25 cellular contexts compared by ENCODE assay signal in the genomic region with DNA sequence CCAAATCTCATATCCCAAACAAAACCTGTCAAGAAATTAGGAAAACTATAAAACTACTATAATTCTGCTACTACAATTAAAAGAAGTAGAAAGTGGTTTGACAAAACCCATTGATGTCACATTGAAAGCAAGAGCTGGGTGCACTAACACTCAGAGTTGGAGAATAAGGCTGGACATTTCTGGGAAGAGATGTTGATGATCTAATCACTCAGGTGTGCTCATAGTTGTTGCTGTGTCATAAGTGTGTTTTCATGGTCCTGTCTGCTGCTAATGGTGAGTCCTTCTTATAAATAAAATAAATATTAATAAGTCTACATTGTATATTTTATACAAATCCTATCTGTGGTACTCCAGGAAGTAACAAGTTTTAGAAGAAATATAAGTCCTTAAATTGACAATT.
A peak's percentile ranks its signal among the peaks of the same experiment; 100 is the strongest.
DNase-seq lines count a peak whose midpoint lies in the region; FAIRE-seq and TF ChIP-seq lines count a peak whose summit lies in the region.
"Had no signal": no experiment of that assay in that cellular context is flagged by ENCODE, and none has a peak within 500 bp of the region (broad histone marks: within the 10 kb centered on the region; RNA-seq: fewer than 3 reads in every experiment).

No MANE protein-coding gene starts in this region.

- FAIRE-seq in bronchial epithelial cell (lab: Jason Lieb, UNC), result no peak
- FAIRE-seq: GM12878, GM12892, GM18507 had no signal

- peak; percentile 28 for DNase-seq in NCI-H1105 treated with DMSO at 0.1 percent for 48 hours (lab: John Stamatoyannopoulos, UW)
- no peak for DNase-seq in NCI-H1105 (lab: John Stamatoyannopoulos, UW)
- DNase-seq in bronchial epithelial cell (ENCODE audit: low read depth), result peak; percentile 37
- peak; percentile 62 for DNase-seq in epithelial cell of esophagus (ENCODE audit: low read depth)
- DNase-seq in kidney tubule cell (ENCODE audit: low spot score), result peak; percentile 57
- no peak for DNase-seq in stimulated activated CD4-positive, alpha-beta T cell treated with anti-CD3 and anti-CD28 coated beads, Interleukin-4, amount 100 ng/mL, for 1 hour
- no peak for DNase-seq in NCI-H345 (lab: John Stamatoyannopoulos, UW)
- DNase-seq: 8988T; ACHN; BE2C; C1 segment of cervical spinal cord; CD4-positive, alpha-beta memory T cell; CD4-positive, CD25-positive, alpha-beta regulatory T cell; CD8-positive, alpha-beta memory T cell; COR-L47; DMS 273 treated with DMSO at 0.1 percent for 48 hours; DMS153; DMS79; DND-41; EL; GDM1 had no signal

- TF ChIP-seq CTCF in bronchial epithelial cell (IDR thresholded peaks at IDR 0.05; ENCODE audit: insufficient read depth, low read length, severe bottlenecking) (no peak), epithelial cell of esophagus (IDR thresholded peaks at IDR 0.05; ENCODE audit: insufficient read depth, low read depth, low read length, missing control alignments) (no peak)

- no peaks in the 10 kb centered on the region for H3K36me3 ChIP-seq in bronchial epithelial cell (ENCODE audit: control insufficient read depth, insufficient read depth, low read length)
- H3K36me3 ChIP-seq: BE2C, BLaER1 had no signal

- H3K4me3 ChIP-seq in bronchial epithelial cell (ENCODE audit: low read depth, low read length), result no peak overlapping the region
- H3K4me3 ChIP-seq in epithelial cell of esophagus (ENCODE audit: low read length), result no peak overlapping the region
- H3K4me3 ChIP-seq: BLaER1, GM12878 had no signal

- no peaks in the 10 kb centered on the region for H3K27me3 ChIP-seq in bronchial epithelial cell (ENCODE audit: control insufficient read depth, insufficient read depth, low read length)
- H3K27me3 ChIP-seq: BE2C, BLaER1 had no signal

Comparison
In these comparisons a context has a peak if more than half of its experiments do, and no peak if none do; other contexts are left out.
1. DNase-seq: peak in NCI-H1105 treated with DMSO at 0.1 percent for 48 hours (single experiment), bronchial epithelial cell (single experiment), epithelial cell of esophagus (single experiment) and kidney tubule cell (single experiment); none in NCI-H1105 (single experiment), stimulated activated CD4-positive, alpha-beta T cell treated with anti-CD3 and anti-CD28 coated beads, Interleukin-4, amount 100 ng/mL, for 1 hour (single experiment) and NCI-H345 (single experiment).